Comparison of ENCODE assay signal across 8 cellular contexts in genomic region chr3:117059054-117059989, GRCh38.
DNase-seq lines count a peak whose midpoint lies in the region; ATAC-seq, FAIRE-seq and TF ChIP-seq lines count a peak whose summit lies in the region.

No MANE protein-coding gene starts in this region.

- FAIRE-seq in K562 (lab: Jason Lieb, UNC) = no peak

- H3K27me3 ChIP-seq in K562 (ENCODE audit: control insufficient read depth in 2 of 2, insufficient read depth in 2 of 2, low read length in 2 of 2) (no peaks in the 10 kb centered on the region), mesenchymal stem cell (ENCODE audit: control insufficient read depth in 1 of 2, insufficient read depth in 1 of 2, low read length in 2 of 2) (no peaks in the 10 kb centered on the region)

- H3K79me1 ChIP-seq in mesenchymal stem cell (replicated peaks; ENCODE audit: low read length, poor library complexity, severe bottlenecking) = no peaks in the 10 kb centered on the region

- H2BK15ac ChIP-seq in mesenchymal stem cell (ENCODE audit: low read depth, poor library complexity, severe bottlenecking) = no peak overlapping the region

- 2% methylated on average over 6 of the region's 6 CpGs for WGBS in K562 (ENCODE audit: insufficient coverage, low coverage, missing lambda C conversion rate)
- 83% methylated on average over 1 of the region's 6 CpGs for WGBS in mesenchymal stem cell

- no TSS peak for BruUV-seq in K562 (replicated peaks; lab: Mats Ljungman, UMichigan)

- DNase-seq in GM04503 (ENCODE audit: low read depth) (peak; percentile 5), NCI-H187 treated with DMSO at 0.1 percent for 48 hours (lab: John Stamatoyannopoulos, UW) (peak; percentile 37), K562 (ENCODE audit: extremely low read depth in 1 of 4, low spot score in 3 of 4) (peak in 3 of 4 experiments; percentile 0 to 9 (median 3)), mesenchymal stem cell (peak; percentile 58), T-helper 1 cell (no peak), islet precursor cell (no peak)
- no peak for DNase-seq in stimulated activated CD4-positive, alpha-beta T cell treated with anti-CD3 and anti-CD28 coated beads, Interleukin-4, amount 100 ng/mL, for 1 hour

- TF ChIP-seq EP300 in K562 (IDR thresholded peaks at IDR 0.05; ENCODE audit: low read length) = no peak

- H3K4me1 ChIP-seq in K562 (replicated peaks in 1 of 2; ENCODE audit: control insufficient read depth in 2 of 2, insufficient read depth in 2 of 2, low read length in 2 of 2) (no peaks in the 10 kb centered on the region), mesenchymal stem cell (ENCODE audit: control insufficient read depth, insufficient read depth, low read depth, low read length) (no peaks in the 10 kb centered on the region)

- in situ Hi-C loops in K562 (cut with MboI) = no loop called here

- CTCF ChIA-PET in K562 (lab: Yijun Ruan, JAX; ENCODE audit: low intra/inter-chr PET ratio) = interaction anchor here (0.6 kb wide), 1 partner anchor 467 kb away, joined by 6 read pairs; no protein-coding TSS in a partner anchor

- H3K18ac ChIP-seq in mesenchymal stem cell (ENCODE audit: low read depth in 1 of 2, low read length in 2 of 2) = no peak overlapping the region

- H3K27ac ChIP-seq in K562 (ENCODE audit: extremely low read depth, low read depth, low read length) = no peak overlapping the region
- H3K27ac ChIP-seq in mesenchymal stem cell (ENCODE audit: low read length, poor library complexity, severe bottlenecking) = no peak overlapping the region

- no peak overlapping the region for H4K91ac ChIP-seq in mesenchymal stem cell (ENCODE audit: low read length)

- TF ChIP-seq RAD21 in K562 (CRISPR knock-in tag; conservative IDR thresholded peaks at IDR 0.05 in 1 of 2, IDR thresholded peaks at IDR 0.05 in 1 of 2) = peak in 1 of 2 experiments; percentile 15; a peak in 1 of 4 replicates

- no peak overlapping the region for H2BK5ac ChIP-seq in mesenchymal stem cell (ENCODE audit: low read depth, low read length, poor library complexity, severe bottlenecking)

- no peak overlapping the region for H2AK5ac ChIP-seq in mesenchymal stem cell (ENCODE audit: low read length, severe bottlenecking)

- no peak for ATAC-seq in K562
- ATAC-seq in HG03432 (IDR thresholded peaks at IDR 0.05; ENCODE audit: unreplicated experiment) = no peak

- TF ChIP-seq CTCF in K562 (IDR thresholded peaks at IDR 0.05 in 2 of 3, conservative IDR thresholded peaks at IDR 0.05 in 1 of 3; ENCODE audit: insufficient read depth in 2 of 3, low read depth in 1 of 3, low read length in 3 of 3) = no peak; a peak in 1 of 6 replicates

- no peaks in the 10 kb centered on the region for H3K9me3 ChIP-seq in K562 (replicated peaks; ENCODE audit: control insufficient read depth, insufficient read depth, low read depth, low read length)
- no peaks in the 10 kb centered on the region for H3K9me3 ChIP-seq in mesenchymal stem cell (ENCODE audit: control insufficient read depth, low read length)

- TF ChIP-seq POLR2A in K562 (conservative IDR thresholded peaks at IDR 0.05) = no peak

- no peak overlapping the region for H3K23ac ChIP-seq in mesenchymal stem cell (ENCODE audit: low read length in 2 of 2)

- H3K36me3 ChIP-seq in K562 (ENCODE audit: control insufficient read depth, insufficient read depth, low read length) (no peaks in the 10 kb centered on the region), mesenchymal stem cell (ENCODE audit: control insufficient read depth in 1 of 2, insufficient read depth in 2 of 2, low read depth in 1 of 2, low read length in 2 of 2) (no peaks in the 10 kb centered on the region)

- H4K8ac ChIP-seq in mesenchymal stem cell (ENCODE audit: low read length) = no peak overlapping the region

- H3K4ac ChIP-seq in mesenchymal stem cell (ENCODE audit: low read depth in 1 of 2, low read length in 2 of 2) = no peak overlapping the region

- no peak overlapping the region for H2BK120ac ChIP-seq in mesenchymal stem cell (ENCODE audit: low read depth, low read length)

- H3K79me2 ChIP-seq in K562 (ENCODE audit: control insufficient read depth, insufficient read depth, low read length) = no peaks in the 10 kb centered on the region

- H3K4me2 ChIP-seq in K562 (ENCODE audit: insufficient read depth, low read length) (no peak overlapping the region), mesenchymal stem cell (ENCODE audit: low read length, poor library complexity, severe bottlenecking) (no peak overlapping the region)

- H3K9ac ChIP-seq in K562 (ENCODE audit: insufficient read depth in 1 of 2, low read depth in 2 of 2, low read length in 2 of 2) (no peak overlapping the region), mesenchymal stem cell (ENCODE audit: low read length) (peak overlapping the region; percentile 24)

- no peaks in the 10 kb centered on the region for H3K9me1 ChIP-seq in K562 (ENCODE audit: control insufficient read depth, insufficient read depth, low read length)

- POLR2A ChIA-PET in K562 (lab: Yijun Ruan, JAX) = no interaction called here

- intact Hi-C loops in K562 (cut with micrococcal nuclease) = no loop called here

- H4K20me1 ChIP-seq in K562 (replicated peaks; ENCODE audit: control insufficient read depth, insufficient read depth, low read length) = no peaks in the 10 kb centered on the region

- no peak overlapping the region for H2AFZ ChIP-seq in K562 (ENCODE audit: low read depth, low read length)
- H2AFZ ChIP-seq in mesenchymal stem cell (ENCODE audit: low read depth, low read length) = no peak overlapping the region

- H2BK12ac ChIP-seq in mesenchymal stem cell (ENCODE audit: low read length in 2 of 2) = no peak overlapping the region

- H3K4me3 ChIP-seq in K562 (no peak overlapping the region), mesenchymal stem cell (ENCODE audit: insufficient read depth in 1 of 2, low read depth in 1 of 2, low read length in 2 of 2) (no peak overlapping the region)

- H3K14ac ChIP-seq in mesenchymal stem cell (ENCODE audit: low read length in 2 of 2) = no peak overlapping the region

TF ChIP-seq in K562, 482 proteins besides CTCF, POLR2A, EP300 and RAD21 (continues in another document):
- TF ChIP-seq PRMT5 (CRISPR knock-in tag; IDR thresholded peaks at IDR 0.05) = no peak
- TF ChIP-seq SLC30A9 (CRISPR knock-in tag; IDR thresholded peaks at IDR 0.05) = no peak
- no peak for TF ChIP-seq ARHGAP35 (IDR thresholded peaks at IDR 0.05; ENCODE audit: partially characterized antibody)
- TF ChIP-seq ZFP30 (CRISPR knock-in tag; IDR thresholded peaks at IDR 0.05; ENCODE audit: borderline replicate concordance) = no peak
- no peak for TF ChIP-seq HNRNPL (IDR thresholded peaks at IDR 0.05; ENCODE audit: low read depth, low read length)
- no peak for TF ChIP-seq MCM5 (IDR thresholded peaks at IDR 0.05; ENCODE audit: low read depth)
- TF ChIP-seq PATZ1 (CRISPR knock-in tag; IDR thresholded peaks at IDR 0.05; ENCODE audit: borderline replicate concordance) = no peak
- no peak for TF ChIP-seq CHD2 (IDR thresholded peaks at IDR 0.05; ENCODE audit: low read depth, low read length)
- TF ChIP-seq, protein P1, sequence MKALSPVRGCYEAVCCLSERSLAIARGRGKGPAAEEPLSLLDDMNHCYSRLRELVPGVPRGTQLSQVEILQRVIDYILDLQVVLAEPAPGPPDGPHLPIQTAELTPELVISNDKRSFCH (CRISPR knock-in tag; IDR thresholded peaks at IDR 0.05) = no peak
- TF ChIP-seq, protein P1 (tag; IDR thresholded peaks at IDR 0.05) = no peak
- no peak for TF ChIP-seq ARID2 (IDR thresholded peaks at IDR 0.05)
- TF ChIP-seq FOXA3 (CRISPR knock-in tag; conservative IDR thresholded peaks at IDR 0.05 in 1 of 2, IDR thresholded peaks at IDR 0.05 in 1 of 2) = no peak

Comparison
In these comparisons a context has a peak if more than half of its experiments do, and no peak if none do; other contexts are left out.
1. DNase-seq: peak in GM04503 (single experiment), NCI-H187 treated with DMSO at 0.1 percent for 48 hours (single experiment), K562 (3 of 4) and mesenchymal stem cell (single experiment); none in stimulated activated CD4-positive, alpha-beta T cell treated with anti-CD3 and anti-CD28 coated beads, Interleukin-4, amount 100 ng/mL, for 1 hour (single experiment), T-helper 1 cell (0 of 5) and islet precursor cell (single experiment).